ENCODE assay signal across 12 cellular contexts in the genomic region with DNA sequence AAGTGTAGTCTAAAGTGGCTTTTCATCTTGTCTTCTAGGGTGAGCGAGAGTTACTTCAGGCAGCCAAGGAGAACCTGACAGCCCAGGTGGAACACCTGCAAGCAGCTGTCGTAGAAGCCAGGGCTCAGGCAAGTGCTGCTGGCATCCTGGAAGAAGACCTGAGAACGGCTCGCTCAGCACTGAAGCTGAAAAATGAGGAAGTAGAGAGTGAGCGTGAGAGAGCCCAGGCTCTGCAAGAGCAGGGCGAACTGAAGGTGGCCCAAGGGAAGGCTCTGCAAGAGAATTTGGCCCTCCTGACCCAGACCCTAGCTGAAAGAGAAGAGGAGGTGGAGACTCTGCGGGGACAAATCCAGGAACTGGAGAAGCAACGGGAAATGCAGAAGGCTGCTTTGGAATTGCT.
DNase-seq lines count a peak whose midpoint lies in the region; ATAC-seq and TF ChIP-seq lines count a peak whose summit lies in the region.
"Had no signal": no experiment of that assay in that cellular context is flagged by ENCODE, and none has a peak within 500 bp of the region (broad histone marks: within the 10 kb centered on the region; RNA-seq: fewer than 3 reads in every experiment).

No MANE protein-coding gene starts in this region.

- no peaks in the 10 kb centered on the region for H3K36me3 ChIP-seq in MM.1S (replicated peaks; ENCODE audit: insufficient read depth, low read length)

- no peak overlapping the region for H3K4me3 ChIP-seq in MM.1S (ENCODE audit: low read length)
- H3K4me3 ChIP-seq: heart left ventricle, skin epidermis had no signal

- peak; percentile 22 for DNase-seq in GM10266 (ENCODE audit: extremely low spot score)
- peak; percentile 70 for DNase-seq in MM.1S
- no peak for DNase-seq in effector memory CD8-positive, alpha-beta T cell
- DNase-seq in activated CD4-positive, alpha-beta T cell treated with anti-CD3 and anti-CD28 coated beads for 4 hours = no peak
- no peak for DNase-seq in T1000 (lab: John Stamatoyannopoulos, UW)
- DNase-seq in NCI-H524 treated with DMSO at 0.1 percent for 48 hours (lab: John Stamatoyannopoulos, UW) = no peak
- DNase-seq: activated naive CD4-positive, alpha-beta T cell had no signal

- no peaks in the 10 kb centered on the region for H3K9me3 Mint-ChIP-seq in effector memory CD8-positive, alpha-beta T cell

- H3K9me2 ChIP-seq in MM.1S (replicated peaks; ENCODE audit: insufficient read depth, low read length) = no peaks in the 10 kb centered on the region

- H3K4me2 ChIP-seq in MM.1S (ENCODE audit: low read depth, low read length) = no peak overlapping the region

- H2AFZ ChIP-seq in MM.1S (ENCODE audit: low read length) = no peak overlapping the region

- peaks cover 41 to 48% of the 10 kb centered on the region in 2 donors for H3K4me1 Mint-ChIP-seq in effector memory CD8-positive, alpha-beta T cell (ENCODE audit: low read depth in 2 of 2)

- H3K27me3 Mint-ChIP-seq in effector memory CD8-positive, alpha-beta T cell = no peaks in the 10 kb centered on the region

- H3F3A ChIP-seq in MM.1S (ENCODE audit: insufficient read depth, low read length) = peaks cover 15% of the 10 kb centered on the region; the same call in 1 of the 2 replicates

- H3K27ac Mint-ChIP-seq in effector memory CD8-positive, alpha-beta T cell = peak overlapping the region; percentile 76 to 85

- no peak overlapping the region for H3K4me3 Mint-ChIP-seq in effector memory CD8-positive, alpha-beta T cell

- H3K79me2 ChIP-seq in MM.1S (ENCODE audit: low read length) = no peaks in the 10 kb centered on the region

- peak overlapping the region; percentile 51; the same call in 1 of the 2 replicates for H3K27ac ChIP-seq in MM.1S (ENCODE audit: low read length)
- H3K27ac ChIP-seq: heart left ventricle, skin epidermis had no signal

- H3K27me3 ChIP-seq in MM.1S (replicated peaks; ENCODE audit: insufficient read depth, low read length) = no peaks in the 10 kb centered on the region
- H3K27me3 ChIP-seq: heart left ventricle had no signal

- no peaks in the 10 kb centered on the region for H4K20me1 ChIP-seq in MM.1S (ENCODE audit: insufficient read depth, low read length)

- TF ChIP-seq CTCF in GM10266 (IDR thresholded peaks at IDR 0.05; ENCODE audit: control insufficient read depth, insufficient read depth, low read depth, missing control alignments) = no peak
- no peak for TF ChIP-seq CTCF in MM.1S (IDR thresholded peaks at IDR 0.05; ENCODE audit: low read length)

- H3K4me1 ChIP-seq in MM.1S (ENCODE audit: low read length) = peaks cover 17% of the 10 kb centered on the region

- no peaks in the 10 kb centered on the region for H3K9me3 ChIP-seq in MM.1S (replicated peaks; ENCODE audit: insufficient read depth, low read length)
- H3K9me3 ChIP-seq: heart left ventricle had no signal

- ATAC-seq in GM21526 (IDR thresholded peaks at IDR 0.05; ENCODE audit: low FRiP score, unreplicated experiment) = peak; percentile 75
- ATAC-seq in effector memory CD8-positive, alpha-beta T cell (replicated peaks) = peak; percentile 14
- no peak for ATAC-seq in HG03196 (IDR thresholded peaks at IDR 0.05; ENCODE audit: unreplicated experiment)
- ATAC-seq: activated CD4-positive, CD25-positive, alpha-beta regulatory T cell treated with anti-CD3 and anti-CD28 coated beads, Interleukin-2, amount 50 U/mL, for 24 hours; heart left ventricle had no signal

- peaks cover 82% of the 10 kb centered on the region for H3K36me3 Mint-ChIP-seq in effector memory CD8-positive, alpha-beta T cell (ENCODE audit: insufficient read depth)

- H3K9ac ChIP-seq in MM.1S (ENCODE audit: low read length) = no peak overlapping the region

Comparison
In these comparisons a context has a peak if more than half of its experiments do, and no peak if none do; other contexts are left out.
1. DNase-seq: peak in GM10266 (single experiment) and MM.1S (single experiment); none in effector memory CD8-positive, alpha-beta T cell (0 of 3), activated CD4-positive, alpha-beta T cell treated with anti-CD3 and anti-CD28 coated beads for 4 hours (0 of 2), T1000 (single experiment) and NCI-H524 treated with DMSO at 0.1 percent for 48 hours (single experiment).